25 cellular contexts compared by ENCODE assay signal in genomic region chr3:143092191-143092590, GRCh38.
"Had no signal": no experiment of that assay in that cellular context is flagged by ENCODE, and none has a peak within 500 bp of the region (broad histone marks: within the 10 kb centered on the region; RNA-seq: fewer than 3 reads in every experiment).

No MANE protein-coding gene starts in this region.

- H3K9me3 ChIP-seq: esophagus squamous epithelium, gastrocnemius medialis, heart right ventricle, left lung, lower lobe of right lung, mucosa of descending colon had no signal

- ATAC-seq: esophagus mucosa, gastrocnemius medialis, heart right ventricle, left cardiac atrium, left lung, left ventricle myocardium superior, lower lobe of right lung, mucosa of descending colon had no signal

- DNase-seq: dermis blood vessel endothelial cell; dorsolateral prefrontal cortex; effector CD4-positive, alpha-beta T cell; effector memory CD4-positive, alpha-beta T cell; esophagus squamous epithelium; foreskin fibroblast; foreskin melanocyte; gastrocnemius medialis; glutamatergic neuron; head of caudate nucleus; heart right ventricle; hippocampal formation; left cardiac atrium; left lung; left ventricle myocardium superior; lower lobe of right lung; mesendoderm; mucosa of descending colon; naive B cell had no signal

- H3K27ac ChIP-seq: coronary artery, dorsolateral prefrontal cortex, esophagus squamous epithelium, gastrocnemius medialis, heart right ventricle, left lung, lower lobe of right lung had no signal

- H3K4me3 ChIP-seq: coronary artery, dorsolateral prefrontal cortex, esophagus squamous epithelium, gastrocnemius medialis, heart right ventricle, left lung, lower lobe of right lung, mucosa of descending colon had no signal

- H3K36me3 ChIP-seq: esophagus squamous epithelium, gastrocnemius medialis, heart right ventricle, left lung, lower lobe of right lung had no signal

- H3K4me1 ChIP-seq: esophagus squamous epithelium, gastrocnemius medialis, heart right ventricle, left lung had no signal

- FAIRE-seq: colon, endothelial cell of umbilical vein, islet of Langerhans, keratinocyte had no signal

- H3K27me3 ChIP-seq: dorsolateral prefrontal cortex, gastrocnemius medialis, heart right ventricle, left lung had no signal
